In the genomic region with DNA sequence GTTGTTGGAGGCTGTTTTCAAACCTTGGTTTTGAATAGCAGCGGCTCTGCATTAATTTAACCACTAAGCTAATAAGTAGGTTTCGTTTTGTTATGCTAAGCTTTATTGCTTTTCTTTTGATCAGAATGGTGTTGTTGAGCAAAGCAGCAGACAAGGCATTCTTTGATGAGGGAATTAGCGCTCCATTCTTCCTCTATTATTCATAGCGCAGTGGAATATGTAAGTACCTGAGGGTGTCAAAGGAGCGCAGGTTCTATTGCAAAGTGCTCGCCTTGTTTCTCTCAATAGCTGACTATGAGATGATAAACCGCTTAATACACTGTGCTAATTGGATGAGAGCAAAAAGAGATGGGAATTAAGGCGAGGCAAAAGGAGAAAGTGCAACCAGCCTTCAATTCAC, we compare ENCODE assay signal across 25 cellular contexts. TPM values are rescaled to one million over a fixed set of nuclear protein-coding genes. Genes with fewer than 3 reads are reported as not detected.
DNase-seq lines count a peak whose midpoint lies in the region; ATAC-seq and TF ChIP-seq lines count a peak whose summit lies in the region.
"Had no signal": no experiment of that assay in that cellular context is flagged by ENCODE, and none has a peak within 500 bp of the region (broad histone marks: within the 10 kb centered on the region; RNA-seq: fewer than 3 reads in every experiment).

No MANE protein-coding gene starts in this region.

- H3F3A ChIP-seq in neural cell (ENCODE audit: insufficient read depth, low read length, poor library complexity, severe bottlenecking) (no peaks in the 10 kb centered on the region), PC-3 (ENCODE audit: low read length, unreplicated experiment) (no peaks in the 10 kb centered on the region)

- H4K20me1 ChIP-seq in neural cell (ENCODE audit: insufficient read depth) (no peaks in the 10 kb centered on the region), PC-3 (ENCODE audit: low read length) (no peaks in the 10 kb centered on the region)

- TF ChIP-seq CTCF in A673 (conservative IDR thresholded peaks at IDR 0.05; ENCODE audit: low read depth, low read length) (no peak), neural cell (IDR thresholded peaks at IDR 0.05; ENCODE audit: poor library complexity, severe bottlenecking) (no peak), PC-3 (conservative IDR thresholded peaks at IDR 0.05; ENCODE audit: low read depth, low read length) (no peak)

- no peak for TF ChIP-seq RAD21 in neural cell (conservative IDR thresholded peaks at IDR 0.05)

- no peak overlapping the region for H3K27ac ChIP-seq in A673 (ENCODE audit: low read depth, low read length, poor library complexity, severe bottlenecking)
- H3K27ac ChIP-seq in HUES48 (ENCODE audit: low read depth, low read length) = no peak overlapping the region
- no peak overlapping the region for H3K27ac ChIP-seq in neural cell (ENCODE audit: low read length)
- no peak overlapping the region for H3K27ac ChIP-seq in PC-3 (ENCODE audit: low read length)
- H3K27ac ChIP-seq: KMS-11, Peyer's patch had no signal

- no peak for TF ChIP-seq EP300 in neural cell (conservative IDR thresholded peaks at IDR 0.05; ENCODE audit: poor library complexity, severe bottlenecking)

- H3K79me2 ChIP-seq in neural cell (replicated peaks; ENCODE audit: insufficient read depth, low read length) (no peaks in the 10 kb centered on the region), PC-3 (ENCODE audit: low read length) (no peaks in the 10 kb centered on the region)

- H3K27me3 ChIP-seq in A673 (replicated peaks; ENCODE audit: insufficient read depth, low read depth, low read length, poor library complexity) = no peaks in the 10 kb centered on the region
- peaks cover 86% of the 10 kb centered on the region for H3K27me3 ChIP-seq in HUES48 (ENCODE audit: control insufficient read depth, insufficient read depth, low read length)
- H3K27me3 ChIP-seq in neural cell (ENCODE audit: insufficient read depth, low read depth, low read length) = no peaks in the 10 kb centered on the region
- H3K27me3 ChIP-seq in PC-3 (ENCODE audit: low read length) = peaks cover 19% of the 10 kb centered on the region
- H3K27me3 ChIP-seq: Peyer's patch had no signal

- no peak for DNase-seq in A673 (ENCODE audit: low spot score)
- DNase-seq in SW480 (ENCODE audit: low spot score) = peak; percentile 55
- no peak for DNase-seq in T-helper 17 cell
- DNase-seq in HEK293T (ENCODE audit: extremely low spot score) = no peak
- no peak for DNase-seq in PC-3
- DNase-seq: 8988T; AML-193; C1 segment of cervical spinal cord; CD8-positive, alpha-beta T cell; DMS153; IMR-90; NCI-H1092 treated with DMSO at 0.1 percent for 48 hours; NCI-H146; NCI-H2029; NCI-H2171 treated with DMSO at 0.1 percent for 48 hours; NCI-H446 treated with DMSO at 0.1 percent for 48 hours; NCI-H526 treated with DMSO at 0.1 percent for 48 hours; NK-92 treated with Interleukin-12 subunit alpha and Interleukin-12 subunit beta, amount 100 ng/mL, for 24 hours; Peyer's patch; T-cell had no signal

- BruUV-seq in A673 (replicated peaks; lab: Mats Ljungman, UMichigan) = no TSS peak
- no TSS peak for BruUV-seq in PC-3 (replicated peaks; lab: Mats Ljungman, UMichigan)

- POLR2A ChIA-PET in A673 (lab: Charles Lee; ENCODE audit: low non-redundant PET) = no interaction called here
- POLR2A ChIA-PET in HEK293T (lab: Yijun Ruan, JAX) = interaction anchor here (1.0 kb wide), 1 partner anchor 21 kb away, joined by 3 read pairs; no protein-coding TSS in a partner anchor
- POLR2A ChIA-PET in PC-3 (lab: Charles Lee; ENCODE audit: unreplicated experiment) = no interaction called here

- peaks cover 6% of the 10 kb centered on the region for H3K4me1 Mint-ChIP-seq in T-helper 17 cell

- ATAC-seq in T-helper 17 cell (no peak), PC-3 (no peak)
- ATAC-seq: CD8-positive, alpha-beta T cell; SK-N-SH treated with all-trans-retinoic acid at 6 μM for 48 hours; T-cell had no signal

- H3K9me3 ChIP-seq in A673 (ENCODE audit: low read depth, low read length, poor library complexity, severe bottlenecking) = no peaks in the 10 kb centered on the region
- H3K9me3 ChIP-seq in HUES48 (ENCODE audit: control insufficient read depth, insufficient read depth, low read length) = no peaks in the 10 kb centered on the region
- no peaks in the 10 kb centered on the region for H3K9me3 ChIP-seq in neural cell (ENCODE audit: low read length)
- no peaks in the 10 kb centered on the region for H3K9me3 ChIP-seq in T-helper 17 cell (ENCODE audit: control insufficient read depth, low read length, poor library complexity, severe bottlenecking)
- no peaks in the 10 kb centered on the region for H3K9me3 ChIP-seq in PC-3 (ENCODE audit: low read length)
- H3K9me3 ChIP-seq: Peyer's patch had no signal

- CTCF ChIA-PET in A673 (lab: Charles Lee) = no interaction called here
- CTCF ChIA-PET in HEK293T (lab: Yijun Ruan, JAX) = no interaction called here
- CTCF ChIA-PET in PC-3 (lab: Charles Lee) = no interaction called here

- H3K27ac Mint-ChIP-seq in T-helper 17 cell = no peak overlapping the region
- H3K27ac Mint-ChIP-seq: CD8-positive, alpha-beta T cell; T-cell had no signal

- H3K9me2 ChIP-seq in neural cell (ENCODE audit: insufficient read depth, low read length) (no peaks in the 10 kb centered on the region), PC-3 (replicated peaks; ENCODE audit: low read length) (no peaks in the 10 kb centered on the region)

- H2AFZ ChIP-seq in neural cell (ENCODE audit: low read depth, low read length) (no peak overlapping the region), PC-3 (ENCODE audit: low read length) (no peak overlapping the region)

- peaks cover 26% of the 10 kb centered on the region for H3K4me1 ChIP-seq in A673 (ENCODE audit: insufficient read depth, low read length, poor library complexity, severe bottlenecking)
- H3K4me1 ChIP-seq in HUES48 (ENCODE audit: control insufficient read depth, insufficient read depth, low read length) = peaks cover 77% of the 10 kb centered on the region
- H3K4me1 ChIP-seq in PC-3 (ENCODE audit: insufficient read depth, low read length) = peaks cover 3% of the 10 kb centered on the region; the same call in 1 of the 2 replicates

- no peak overlapping the region for H3K4me2 ChIP-seq in neural cell (ENCODE audit: low read length)
- no peak overlapping the region for H3K4me2 ChIP-seq in PC-3 (ENCODE audit: low read length)
- H3K4me2 ChIP-seq: KMS-11 had no signal

- intact Hi-C loops in A673 (cut with micrococcal nuclease; ENCODE audit: unreplicated experiment) = loop anchor here (5.0 kb wide), 1 partner anchor 162 kb away; no protein-coding TSS in a partner anchor
- intact Hi-C loops in PC-3 (cut with micrococcal nuclease) = no loop called here

- H3K4me3 ChIP-seq in A673 (ENCODE audit: low read depth, low read length, poor library complexity, severe bottlenecking) (peak overlapping the region; percentile 9), HUES48 (ENCODE audit: low read depth, low read length) (peak overlapping the region; percentile 10; the same call in 1 of the 2 replicates), neural cell (ENCODE audit: low read length) (peak overlapping the region; percentile 7), PC-3 (ENCODE audit: low read length) (no peak overlapping the region)
- H3K4me3 ChIP-seq: Peyer's patch had no signal

- no peak overlapping the region for H3K9ac ChIP-seq in HUES48 (ENCODE audit: low read depth, low read length)
- H3K9ac ChIP-seq in neural cell (ENCODE audit: low read length) = peak overlapping the region; percentile 12
- no peak overlapping the region for H3K9ac ChIP-seq in PC-3 (ENCODE audit: low read length)
- H3K9ac ChIP-seq: KMS-11 had no signal

- H3K36me3 Mint-ChIP-seq in T-helper 17 cell (ENCODE audit: low read depth) = no peaks in the 10 kb centered on the region

- H3K27me3 Mint-ChIP-seq in T-helper 17 cell = peaks cover 11% of the 10 kb centered on the region

- H3K36me3 ChIP-seq in A673 (ENCODE audit: insufficient read depth, low read length, poor library complexity, severe bottlenecking) = peaks cover 11% of the 10 kb centered on the region
- no peaks in the 10 kb centered on the region for H3K36me3 ChIP-seq in HUES48 (ENCODE audit: control insufficient read depth, insufficient read depth, low read length)
- H3K36me3 ChIP-seq in neural cell (ENCODE audit: insufficient read depth, low read length) = no peaks in the 10 kb centered on the region
- H3K36me3 ChIP-seq in PC-3 (ENCODE audit: low read depth, low read length) = no peaks in the 10 kb centered on the region
- H3K36me3 ChIP-seq: Peyer's patch had no signal

- H3K4me3 Mint-ChIP-seq in T-helper 17 cell = no peak overlapping the region
- H3K4me3 Mint-ChIP-seq: CD8-positive, alpha-beta T cell; T-cell had no signal

TF ChIP-seq in neural cell, 6 proteins besides CTCF, POLR2A, EP300 and RAD21:
- TF ChIP-seq POLR2AphosphoS5 (IDR thresholded peaks at IDR 0.05) (no peak), SMC3 (conservative IDR thresholded peaks at IDR 0.05; ENCODE audit: poor library complexity) (no peak)

TF ChIP-seq in HEK293T, 16 proteins besides CTCF, POLR2A, EP300 and RAD21:
- TF ChIP-seq, protein P1, sequence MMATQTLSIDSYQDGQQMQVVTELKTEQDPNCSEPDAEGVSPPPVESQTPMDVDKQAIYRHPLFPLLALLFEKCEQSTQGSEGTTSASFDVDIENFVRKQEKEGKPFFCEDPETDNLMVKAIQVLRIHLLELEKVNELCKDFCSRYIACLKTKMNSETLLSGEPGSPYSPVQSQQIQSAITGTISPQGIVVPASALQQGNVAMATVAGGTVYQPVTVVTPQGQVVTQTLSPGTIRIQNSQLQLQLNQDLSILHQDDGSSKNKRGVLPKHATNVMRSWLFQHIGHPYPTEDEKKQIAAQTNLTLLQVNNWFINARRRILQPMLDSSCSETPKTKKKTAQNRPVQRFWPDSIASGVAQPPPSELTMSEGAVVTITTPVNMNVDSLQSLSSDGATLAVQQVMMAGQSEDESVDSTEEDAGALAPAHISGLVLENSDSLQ (IDR thresholded peaks at IDR 0.05) = no peak
- TF ChIP-seq SUZ12 (IDR thresholded peaks at IDR 0.05) (no peak), FOXM1 (IDR thresholded peaks at IDR 0.05; ENCODE audit: borderline replicate concordance) (no peak), ELF4 (IDR thresholded peaks at IDR 0.05) (no peak), ARNT (IDR thresholded peaks at IDR 0.05) (no peak), CTBP1 (IDR thresholded peaks at IDR 0.05; ENCODE audit: borderline replicate concordance) (no peak), FOXA1 (IDR thresholded peaks at IDR 0.05) (no peak)

RNA-seq across cellular contexts. Expression of gene ARX, which starts 16.3 kb away (rescaled TPM):
- total RNA-seq in A673 (2021) (32.0 and 44.4 TPM in 2 replicates), T-helper 17 cell (not detected), PC-3 (2014; rRNA removed) (not detected in 2 replicates)
- polyA plus RNA-seq in neural cell = 39.2 and 42.8 TPM in 2 replicates
- polyA minus RNA-seq in neural cell = 39.8 and 49.2 TPM in 2 replicates
- total RNA-seq: CD8-positive, alpha-beta T cell; IMR-90; T-cell had no signal
- polyA plus RNA-seq: AG04450, IMR-90 had no signal

Comparison
In these comparisons a context has a peak if more than half of its experiments do, and no peak if none do; other contexts are left out.
1. RNA of gene ARX, which starts 16.3 kb away (total RNA-seq): 32.0 to 44.4 TPM in A673; not detected in T-helper 17 cell and not detected in PC-3; every median in the first group is over 10 times any median in the second.